ENCODE assay signal across 18 cellular contexts in the genomic region with DNA sequence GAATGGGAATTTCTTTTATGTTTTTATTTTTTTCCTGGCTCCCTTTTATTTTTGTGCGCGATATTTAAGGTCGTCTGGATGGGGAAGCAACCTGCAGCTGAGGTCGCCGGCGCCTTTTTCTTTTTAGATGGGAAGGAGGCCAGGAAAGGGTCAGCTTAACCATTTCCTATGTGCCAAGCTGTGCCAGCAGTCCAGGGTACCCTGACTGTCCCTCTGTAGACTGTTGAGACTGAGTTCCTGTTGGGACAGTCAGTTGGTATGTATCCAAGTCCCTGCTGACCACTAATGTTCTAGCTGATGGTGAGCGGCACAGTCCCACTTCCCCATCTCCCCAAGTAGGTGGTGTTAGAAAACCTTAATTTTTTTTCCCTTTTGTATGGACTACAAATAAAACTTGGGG. TPM values are rescaled to one million over a fixed set of nuclear protein-coding genes. Genes with fewer than 3 reads are reported as not detected.
"Had no signal": no experiment of that assay in that cellular context is flagged by ENCODE, and none has a peak within 500 bp of the region (broad histone marks: within the 10 kb centered on the region; RNA-seq: fewer than 3 reads in every experiment).

No MANE protein-coding gene starts in this region.

- H3K9me3 ChIP-seq: lower lobe of right lung, stomach, testis, upper lobe of left lung had no signal

- H3K27me3 Mint-ChIP-seq: activated naive CD8-positive, alpha-beta T cell treated with anti-CD3 and anti-CD28 coated beads, Interleukin-2, amount 50 U/mL, for 24 hours; progenitor cell of endocrine pancreas had no signal

- H3K4me3 Mint-ChIP-seq: activated naive CD8-positive, alpha-beta T cell treated with anti-CD3 and anti-CD28 coated beads, Interleukin-2, amount 50 U/mL, for 24 hours; nephron progenitor cell; T-helper 2 cell treated with Interferon-gamma antibody and Interleukin-4, amounts not matched to agents 5 μg/mL and 100 μg/mL, for 36 hours had no signal

- H3K27me3 ChIP-seq: brain microvascular endothelial cell, stomach, testis, upper lobe of left lung had no signal

- H3K27ac ChIP-seq: brain microvascular endothelial cell, lower lobe of right lung, stomach, testis, upper lobe of left lung had no signal

- H3K27ac Mint-ChIP-seq: activated naive CD8-positive, alpha-beta T cell treated with anti-CD3 and anti-CD28 coated beads, Interleukin-2, amount 50 U/mL, for 24 hours; activated T-helper 2 cell treated with anti-CD3 and anti-CD28 coated beads, Interferon-gamma antibody, Interleukin-2, Interleukin-4, amounts not matched to agents 10 μg/mL and 5 μg/mL and 100 μg/mL, durations not matched to agents 14 hours and 24 hours and 36 hours; nephron progenitor cell; T-helper 2 cell treated with Interferon-gamma antibody and Interleukin-4, amounts not matched to agents 5 μg/mL and 100 μg/mL, for 36 hours had no signal

- H3K9me3 Mint-ChIP-seq: activated naive CD8-positive, alpha-beta T cell treated with anti-CD3 and anti-CD28 coated beads, Interleukin-2, amount 50 U/mL, for 24 hours; activated T-helper 2 cell treated with anti-CD3 and anti-CD28 coated beads, Interferon-gamma antibody, Interleukin-2, Interleukin-4, amounts not matched to agents 10 μg/mL and 5 μg/mL and 100 μg/mL, durations not matched to agents 14 hours and 24 hours and 36 hours; nephron progenitor cell; T-helper 2 cell treated with Interferon-gamma antibody and Interleukin-4, amounts not matched to agents 5 μg/mL and 100 μg/mL, for 36 hours had no signal

- ATAC-seq: activated naive CD8-positive, alpha-beta T cell treated with anti-CD3 and anti-CD28 coated beads, Interleukin-2, amount 50 U/mL, for 24 hours; lower lobe of right lung had no signal

- H3K4me3 ChIP-seq: lower lobe of right lung, stomach, testis, upper lobe of left lung had no signal

- DNase-seq: activated CD4-positive, alpha-beta T cell treated with anti-CD3 and anti-CD28 coated beads, Interleukin-2, amount 50 U/mL, for 4 hours; activated naive CD4-positive, alpha-beta T cell treated with Interleukin-2 at 50 U/mL for 16 hours; activated naive CD8-positive, alpha-beta T cell treated with anti-CD3 and anti-CD28 coated beads, Interleukin-2, amount 50 U/mL, for 24 hours; aorta; brain microvascular endothelial cell; cerebellar nuclear complex; effector CD4-positive, alpha-beta T cell; hippocampal formation; left cardiac atrium; lower lobe of right lung; nephron progenitor cell; stomach; testis; upper lobe of left lung had no signal

RNA-seq across cellular contexts. Expression of a gene that starts 34.1 kb away (rescaled TPM):
- total RNA-seq: skeletal muscle tissue had no signal
